Comparison of ENCODE assay signal across 1 cellular context in the genomic region with DNA sequence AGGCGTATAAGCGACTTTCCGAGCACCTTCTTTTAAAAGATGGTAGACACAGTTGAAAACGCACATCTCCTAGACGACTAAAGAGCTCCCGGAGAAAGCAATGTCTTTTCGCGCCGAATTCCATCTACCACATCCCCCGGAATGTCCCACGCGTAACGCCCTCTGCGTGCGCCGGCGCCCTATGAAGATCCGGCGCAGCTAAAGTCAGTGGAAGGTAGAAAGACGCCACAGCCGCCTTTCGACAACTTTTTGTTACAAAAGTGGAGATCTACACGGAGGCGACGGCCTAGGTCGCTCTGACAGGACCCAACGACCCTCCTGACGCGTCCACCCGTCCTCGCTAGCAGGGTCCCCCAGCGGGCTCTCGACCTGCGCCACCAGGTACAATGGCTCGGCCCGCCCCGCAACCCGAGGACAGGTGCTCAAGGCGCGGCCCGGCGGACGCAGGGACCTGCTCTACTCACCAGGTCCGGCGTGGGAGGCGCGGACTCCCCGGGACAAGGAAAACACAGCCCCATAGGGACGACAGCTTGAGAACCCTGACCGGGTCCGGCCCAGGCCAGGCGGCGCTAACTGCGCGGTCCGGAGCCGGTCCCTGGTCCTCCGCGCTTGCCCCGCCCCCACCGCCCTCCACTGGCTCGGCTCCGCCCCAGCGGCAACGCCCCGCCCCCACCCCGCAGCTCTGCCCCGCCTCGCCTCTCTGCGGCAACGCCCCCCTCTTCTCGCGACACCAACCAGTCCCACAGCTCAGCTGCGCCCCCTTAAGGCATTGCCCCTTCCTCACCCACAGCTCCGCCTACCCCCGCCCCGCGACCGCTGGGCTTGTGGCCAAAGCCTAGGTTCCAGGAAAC.
TF ChIP-seq lines count a peak whose summit lies in the region.

A gene with protein sequence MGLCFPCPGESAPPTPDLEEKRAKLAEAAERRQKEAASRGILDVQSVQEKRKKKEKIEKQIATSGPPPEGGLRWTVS (minus strand): TSS at position 571 of the 851 bp plus-strand sequence. CDS start 53 bp downstream, at position 518.

TF ChIP-seq in K562, 482 proteins besides CTCF, POLR2A, EP300 and RAD21 (continued from another document and continues in another):
- TF ChIP-seq, protein P1, sequence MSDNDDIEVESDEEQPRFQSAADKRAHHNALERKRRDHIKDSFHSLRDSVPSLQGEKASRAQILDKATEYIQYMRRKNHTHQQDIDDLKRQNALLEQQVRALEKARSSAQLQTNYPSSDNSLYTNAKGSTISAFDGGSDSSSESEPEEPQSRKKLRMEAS (CRISPR knock-in tag; IDR thresholded peaks at IDR 0.05), result 0 out of 2 replicates have a peak, but pooled peaks have one; percentile 10
- TF ChIP-seq, protein P2, sequence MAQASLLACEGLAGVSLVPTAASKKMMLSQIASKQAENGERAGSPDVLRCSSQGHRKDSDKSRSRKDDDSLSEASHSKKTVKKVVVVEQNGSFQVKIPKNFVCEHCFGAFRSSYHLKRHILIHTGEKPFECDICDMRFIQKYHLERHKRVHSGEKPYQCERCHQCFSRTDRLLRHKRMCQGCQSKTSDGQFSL (CRISPR knock-in tag; IDR thresholded peaks at IDR 0.05), result 0 out of 2 replicates have a peak, but pooled peaks have one; percentile 64
- TF ChIP-seq, protein P2 (tag; IDR thresholded peaks at IDR 0.05), result no peak; a peak in 1 of 4 replicates
- TF ChIP-seq ARHGAP35 (IDR thresholded peaks at IDR 0.05; ENCODE audit: partially characterized antibody) (peak; percentile 26), POLR2H (tag; IDR thresholded peaks at IDR 0.05; ENCODE audit: low read depth) (0 out of 2 replicates have a peak, but pooled peaks have one; percentile 3), CBX1 (IDR thresholded peaks at IDR 0.05; ENCODE audit: low read depth) (peak; percentile 53; the same call in 1 of the 2 replicates), CCNT2 (IDR thresholded peaks at IDR 0.05; ENCODE audit: borderline replicate concordance, extremely low read depth, insufficient read length, low read depth, low read length) (peak; percentile 50), CREM (IDR thresholded peaks at IDR 0.05; ENCODE audit: low read depth) (peak; percentile 81), POLR2G (IDR thresholded peaks at IDR 0.05; ENCODE audit: low read depth, low read length) (peak; percentile 93), CBX5 (IDR thresholded peaks at IDR 0.05; ENCODE audit: borderline replicate concordance, low read depth) (no peak), ZBTB1 (CRISPR knock-in tag; IDR thresholded peaks at IDR 0.05; ENCODE audit: borderline replicate concordance, low read depth) (peak; percentile 47; the same call in 1 of the 2 replicates), EGR1 (conservative IDR thresholded peaks at IDR 0.05) (peak; percentile 48), RNF2 (IDR thresholded peaks at IDR 0.05) (peak; percentile 45; the same call in 1 of the 2 replicates), ZEB2 (IDR thresholded peaks at IDR 0.05) (0 out of 2 replicates have a peak, but pooled peaks have one; percentile 39), RCOR1 (IDR thresholded peaks at IDR 0.05; ENCODE audit: borderline replicate concordance in 1 of 2, low read depth in 2 of 2, low read length in 2 of 2) (peak; percentile 24 to 66; a peak in 1 of 4 replicates), ZNF12 (CRISPR knock-in tag; IDR thresholded peaks at IDR 0.05) (0 out of 2 replicates have a peak, but pooled peaks have one; percentile 31), RBFOX2 (IDR thresholded peaks at IDR 0.05; ENCODE audit: low read depth, low read length) (peak; percentile 90), HMG20A (CRISPR knock-in tag; conservative IDR thresholded peaks at IDR 0.05) (no peak), PHF20 (IDR thresholded peaks at IDR 0.05; ENCODE audit: partially characterized antibody) (peak; percentile 45), ZNF75A (CRISPR knock-in tag; IDR thresholded peaks at IDR 0.05) (peak; percentile 61; the same call in 1 of the 2 replicates), SMC3 (conservative IDR thresholded peaks at IDR 0.05; ENCODE audit: insufficient read depth, low read depth, low read length) (0 out of 2 replicates have a peak, but pooled peaks have one; percentile 10), HDAC1 (IDR thresholded peaks at IDR 0.05) (peak in 1 of 2 experiments; percentile 65; a peak in 2 of 4 replicates), KDM4B (IDR thresholded peaks at IDR 0.05; ENCODE audit: borderline replicate concordance in 2 of 2, low read depth in 1 of 2) (peak in 1 of 2 experiments; percentile 22; a peak in 1 of 4 replicates), ZKSCAN1 (IDR thresholded peaks at IDR 0.05; ENCODE audit: low read depth, low read length) (peak; percentile 23; the same call in 1 of the 2 replicates), RFX1 (IDR thresholded peaks at IDR 0.05) (peak; percentile 49), ZBTB17 (CRISPR knock-in tag; IDR thresholded peaks at IDR 0.05) (peak; percentile 53; the same call in 1 of the 2 replicates), FOXK2 (conservative IDR thresholded peaks at IDR 0.05 in 1 of 2, IDR thresholded peaks at IDR 0.05 in 1 of 2; ENCODE audit: low read depth in 2 of 2) (peak in 1 of 2 experiments; percentile 11; a peak in 1 of 4 replicates), SPI1 (IDR thresholded peaks at IDR 0.05; ENCODE audit: borderline replicate concordance, low read depth, low read length) (0 out of 2 replicates have a peak, but pooled peaks have one; percentile 13), YBX1 (IDR thresholded peaks at IDR 0.05) (no peak), FOXP1 (CRISPR knock-in tag; IDR thresholded peaks at IDR 0.05) (0 out of 2 replicates have a peak, but pooled peaks have one; percentile 68)
- TF ChIP-seq, protein P3, sequence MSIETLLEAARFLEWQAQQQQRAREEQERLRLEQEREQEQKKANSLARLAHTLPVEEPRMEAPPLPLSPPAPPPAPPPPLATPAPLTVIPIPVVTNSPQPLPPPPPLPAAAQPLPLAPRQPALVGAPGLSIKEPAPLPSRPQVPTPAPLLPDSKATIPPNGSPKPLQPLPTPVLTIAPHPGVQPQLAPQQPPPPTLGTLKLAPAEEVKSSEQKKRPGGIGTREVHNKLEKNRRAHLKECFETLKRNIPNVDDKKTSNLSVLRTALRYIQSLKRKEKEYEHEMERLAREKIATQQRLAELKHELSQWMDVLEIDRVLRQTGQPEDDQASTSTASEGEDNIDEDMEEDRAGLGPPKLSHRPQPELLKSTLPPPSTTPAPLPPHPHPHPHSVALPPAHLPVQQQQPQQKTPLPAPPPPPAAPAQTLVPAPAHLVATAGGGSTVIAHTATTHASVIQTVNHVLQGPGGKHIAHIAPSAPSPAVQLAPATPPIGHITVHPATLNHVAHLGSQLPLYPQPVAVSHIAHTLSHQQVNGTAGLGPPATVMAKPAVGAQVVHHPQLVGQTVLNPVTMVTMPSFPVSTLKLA (conservative IDR thresholded peaks at IDR 0.05), result peak in 1 of 2 experiments; percentile 58; a peak in 1 of 4 replicates
- TF ChIP-seq, protein P4, sequence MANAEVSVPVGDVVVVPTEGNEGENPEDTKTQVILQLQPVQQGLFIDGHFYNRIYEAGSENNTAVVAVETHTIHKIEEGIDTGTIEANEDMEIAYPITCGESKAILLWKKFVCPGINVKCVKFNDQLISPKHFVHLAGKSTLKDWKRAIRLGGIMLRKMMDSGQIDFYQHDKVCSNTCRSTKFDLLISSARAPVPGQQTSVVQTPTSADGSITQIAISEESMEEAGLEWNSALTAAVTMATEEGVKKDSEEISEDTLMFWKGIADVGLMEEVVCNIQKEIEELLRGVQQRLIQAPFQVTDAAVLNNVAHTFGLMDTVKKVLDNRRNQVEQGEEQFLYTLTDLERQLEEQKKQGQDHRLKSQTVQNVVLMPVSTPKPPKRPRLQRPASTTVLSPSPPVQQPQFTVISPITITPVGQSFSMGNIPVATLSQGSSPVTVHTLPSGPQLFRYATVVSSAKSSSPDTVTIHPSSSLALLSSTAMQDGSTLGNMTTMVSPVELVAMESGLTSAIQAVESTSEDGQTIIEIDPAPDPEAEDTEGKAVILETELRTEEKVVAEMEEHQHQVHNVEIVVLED (CRISPR knock-in tag; IDR thresholded peaks at IDR 0.05), result 0 out of 2 replicates have a peak, but pooled peaks have one; percentile 18
- TF ChIP-seq, protein P5, sequence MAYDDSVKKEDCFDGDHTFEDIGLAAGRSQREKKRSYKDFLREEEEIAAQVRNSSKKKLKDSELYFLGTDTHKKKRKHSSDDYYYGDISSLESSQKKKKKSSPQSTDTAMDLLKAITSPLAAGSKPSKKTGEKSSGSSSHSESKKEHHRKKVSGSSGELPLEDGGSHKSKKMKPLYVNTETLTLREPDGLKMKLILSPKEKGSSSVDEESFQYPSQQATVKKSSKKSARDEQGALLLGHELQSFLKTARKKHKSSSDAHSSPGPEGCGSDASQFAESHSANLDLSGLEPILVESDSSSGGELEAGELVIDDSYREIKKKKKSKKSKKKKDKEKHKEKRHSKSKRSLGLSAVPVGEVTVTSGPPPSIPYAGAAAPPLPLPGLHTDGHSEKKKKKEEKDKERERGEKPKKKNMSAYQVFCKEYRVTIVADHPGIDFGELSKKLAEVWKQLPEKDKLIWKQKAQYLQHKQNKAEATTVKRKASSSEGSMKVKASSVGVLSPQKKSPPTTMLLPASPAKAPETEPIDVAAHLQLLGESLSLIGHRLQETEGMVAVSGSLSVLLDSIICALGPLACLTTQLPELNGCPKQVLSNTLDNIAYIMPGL (CRISPR knock-in tag; IDR thresholded peaks at IDR 0.05), result no peak
- TF ChIP-seq, protein P6, sequence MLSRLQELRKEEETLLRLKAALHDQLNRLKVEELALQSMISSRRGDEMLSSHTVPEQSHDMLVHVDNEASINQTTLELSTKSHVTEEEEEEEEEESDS (CRISPR knock-in tag; IDR thresholded peaks at IDR 0.05), result no peak
- TF ChIP-seq, protein P7, sequence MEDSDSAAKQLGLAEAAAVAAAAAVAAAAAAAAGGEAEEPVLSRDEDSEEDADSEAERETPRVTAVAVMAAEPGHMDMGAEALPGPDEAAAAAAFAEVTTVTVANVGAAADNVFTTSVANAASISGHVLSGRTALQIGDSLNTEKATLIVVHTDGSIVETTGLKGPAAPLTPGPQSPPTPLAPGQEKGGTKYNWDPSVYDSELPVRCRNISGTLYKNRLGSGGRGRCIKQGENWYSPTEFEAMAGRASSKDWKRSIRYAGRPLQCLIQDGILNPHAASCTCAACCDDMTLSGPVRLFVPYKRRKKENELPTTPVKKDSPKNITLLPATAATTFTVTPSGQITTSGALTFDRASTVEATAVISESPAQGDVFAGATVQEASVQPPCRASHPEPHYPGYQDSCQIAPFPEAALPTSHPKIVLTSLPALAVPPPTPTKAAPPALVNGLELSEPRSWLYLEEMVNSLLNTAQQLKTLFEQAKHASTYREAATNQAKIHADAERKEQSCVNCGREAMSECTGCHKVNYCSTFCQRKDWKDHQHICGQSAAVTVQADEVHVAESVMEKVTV (CRISPR knock-in tag; IDR thresholded peaks at IDR 0.05), result no peak
- TF ChIP-seq, protein P8, sequence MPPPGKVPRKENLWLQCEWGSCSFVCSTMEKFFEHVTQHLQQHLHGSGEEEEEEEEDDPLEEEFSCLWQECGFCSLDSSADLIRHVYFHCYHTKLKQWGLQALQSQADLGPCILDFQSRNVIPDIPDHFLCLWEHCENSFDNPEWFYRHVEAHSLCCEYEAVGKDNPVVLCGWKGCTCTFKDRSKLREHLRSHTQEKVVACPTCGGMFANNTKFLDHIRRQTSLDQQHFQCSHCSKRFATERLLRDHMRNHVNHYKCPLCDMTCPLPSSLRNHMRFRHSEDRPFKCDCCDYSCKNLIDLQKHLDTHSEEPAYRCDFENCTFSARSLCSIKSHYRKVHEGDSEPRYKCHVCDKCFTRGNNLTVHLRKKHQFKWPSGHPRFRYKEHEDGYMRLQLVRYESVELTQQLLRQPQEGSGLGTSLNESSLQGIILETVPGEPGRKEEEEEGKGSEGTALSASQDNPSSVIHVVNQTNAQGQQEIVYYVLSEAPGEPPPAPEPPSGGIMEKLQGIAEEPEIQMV (tag; conservative IDR thresholded peaks at IDR 0.05; ENCODE audit: low read depth), result peak; percentile 64; the same call in 1 of the 2 replicates
- TF ChIP-seq, protein P9, sequence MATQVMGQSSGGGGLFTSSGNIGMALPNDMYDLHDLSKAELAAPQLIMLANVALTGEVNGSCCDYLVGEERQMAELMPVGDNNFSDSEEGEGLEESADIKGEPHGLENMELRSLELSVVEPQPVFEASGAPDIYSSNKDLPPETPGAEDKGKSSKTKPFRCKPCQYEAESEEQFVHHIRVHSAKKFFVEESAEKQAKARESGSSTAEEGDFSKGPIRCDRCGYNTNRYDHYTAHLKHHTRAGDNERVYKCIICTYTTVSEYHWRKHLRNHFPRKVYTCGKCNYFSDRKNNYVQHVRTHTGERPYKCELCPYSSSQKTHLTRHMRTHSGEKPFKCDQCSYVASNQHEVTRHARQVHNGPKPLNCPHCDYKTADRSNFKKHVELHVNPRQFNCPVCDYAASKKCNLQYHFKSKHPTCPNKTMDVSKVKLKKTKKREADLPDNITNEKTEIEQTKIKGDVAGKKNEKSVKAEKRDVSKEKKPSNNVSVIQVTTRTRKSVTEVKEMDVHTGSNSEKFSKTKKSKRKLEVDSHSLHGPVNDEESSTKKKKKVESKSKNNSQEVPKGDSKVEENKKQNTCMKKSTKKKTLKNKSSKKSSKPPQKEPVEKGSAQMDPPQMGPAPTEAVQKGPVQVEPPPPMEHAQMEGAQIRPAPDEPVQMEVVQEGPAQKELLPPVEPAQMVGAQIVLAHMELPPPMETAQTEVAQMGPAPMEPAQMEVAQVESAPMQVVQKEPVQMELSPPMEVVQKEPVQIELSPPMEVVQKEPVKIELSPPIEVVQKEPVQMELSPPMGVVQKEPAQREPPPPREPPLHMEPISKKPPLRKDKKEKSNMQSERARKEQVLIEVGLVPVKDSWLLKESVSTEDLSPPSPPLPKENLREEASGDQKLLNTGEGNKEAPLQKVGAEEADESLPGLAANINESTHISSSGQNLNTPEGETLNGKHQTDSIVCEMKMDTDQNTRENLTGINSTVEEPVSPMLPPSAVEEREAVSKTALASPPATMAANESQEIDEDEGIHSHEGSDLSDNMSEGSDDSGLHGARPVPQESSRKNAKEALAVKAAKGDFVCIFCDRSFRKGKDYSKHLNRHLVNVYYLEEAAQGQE (CRISPR knock-in tag; IDR thresholded peaks at IDR 0.05; ENCODE audit: low read depth), result 0 out of 2 replicates have a peak, but pooled peaks have one; percentile 62
